In the genomic region with DNA sequence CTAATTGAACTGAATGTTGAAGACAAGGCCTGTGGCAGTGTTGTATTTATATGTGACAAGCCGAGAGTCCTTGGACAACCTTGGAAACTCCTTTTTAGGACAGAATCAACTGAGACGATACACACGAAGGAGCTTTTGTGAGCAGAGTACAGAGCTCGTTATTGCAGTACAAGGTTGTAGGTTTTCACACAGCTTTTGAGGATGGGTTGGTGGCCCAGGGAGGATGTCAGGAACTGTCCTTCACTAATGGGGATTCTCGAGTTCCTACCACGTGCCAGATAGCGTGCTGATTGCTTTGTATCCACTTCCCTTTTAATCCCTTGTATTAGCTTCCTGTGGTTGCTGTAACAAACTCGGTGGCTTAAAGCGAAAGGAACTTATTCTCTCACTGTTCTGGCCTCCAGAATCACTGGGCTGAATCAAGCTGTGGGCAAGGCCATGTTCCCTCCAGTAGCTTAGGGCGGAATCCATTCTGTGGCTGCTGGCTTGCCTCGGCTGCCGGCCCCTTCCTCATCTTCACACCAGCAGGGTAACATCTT, we compare ENCODE assay signal across 8 cellular contexts. TPM values are rescaled to one million over a fixed set of nuclear protein-coding genes. Genes with fewer than 3 reads are reported as not detected.
DNase-seq lines count a peak whose midpoint lies in the region; ATAC-seq, FAIRE-seq and TF ChIP-seq lines count a peak whose summit lies in the region.

No MANE protein-coding gene starts in this region.

- no peak overlapping the region for H3K4ac ChIP-seq in H1 (replicated peaks; ENCODE audit: insufficient read length, low read depth, low read length)

- H2AK5ac ChIP-seq in H1 (ENCODE audit: low read depth, low read length) = 0 out of 2 replicates have a peak overlapping the region, but pooled peaks have one; percentile 94

- no peaks in the 10 kb centered on the region for H3K9me3 Mint-ChIP-seq in stimulated activated memory B cell treated with anti-CD40 and anti-IgM and Interleukin-4, amounts not matched to agents 10 μg/mL and 1 μg/mL and 100 μg/mL, for 72 hours

- TF ChIP-seq POLR2A in GM18526 (IDR thresholded peaks at IDR 0.05; ENCODE audit: extremely low read depth, insufficient read length) = peak; percentile 35
- TF ChIP-seq POLR2A in H1 (IDR thresholded peaks at IDR 0.05; ENCODE audit: control extremely low read depth in 1 of 2, low read depth in 2 of 2, low read length in 2 of 2) = no peak

- H2BK120ac ChIP-seq in H1 (replicated peaks; ENCODE audit: low read depth, low read length) = no peak overlapping the region

- intact Hi-C loops in posterior cingulate gyrus (cut with DNase I) = no loop called here

- peaks cover 22% of the 10 kb centered on the region for H3K36me3 Mint-ChIP-seq in stimulated activated memory B cell treated with anti-CD40 and anti-IgM and Interleukin-4, amounts not matched to agents 10 μg/mL and 1 μg/mL and 100 μg/mL, for 72 hours

- H3K4me1 ChIP-seq in H1 (replicated peaks in 1 of 4; ENCODE audit: control insufficient read depth in 3 of 4, insufficient read depth in 4 of 4, low read length in 3 of 4) = peaks cover 17 to 31% (median 19%) of the 10 kb centered on the region in 4 experiments

- no peak overlapping the region for H2BK5ac ChIP-seq in H1 (ENCODE audit: low read depth, low read length)

- H3K14ac ChIP-seq in H1 (ENCODE audit: insufficient read length) = no peak overlapping the region

- H3K23ac ChIP-seq in H1 (ENCODE audit: insufficient read length) = no peak overlapping the region

- TF ChIP-seq CTCF in H1 (IDR thresholded peaks at IDR 0.05; ENCODE audit: control extremely low read depth in 1 of 3, insufficient read depth in 1 of 3, low read depth in 1 of 3, low read length in 3 of 3) = no peak

- peak; percentile 86 to 96 for DNase-seq in NOMO-1 (lab: John Stamatoyannopoulos, UW; ENCODE audit: unreplicated experiment in 2 of 2)
- DNase-seq in H1 (ENCODE audit: low read depth in 1 of 2, low spot score in 2 of 2) = no peak
- DNase-seq in posterior cingulate gyrus = no peak
- DNase-seq in HEK293T (ENCODE audit: extremely low spot score) = no peak
- DNase-seq in caudate nucleus (lab: John Stamatoyannopoulos, UW) = no peak

- no peak overlapping the region for H4K5ac ChIP-seq in H1 (ENCODE audit: insufficient read length, low read depth, low read length)

- H3K36me3 ChIP-seq in H1 (ENCODE audit: control insufficient read depth in 2 of 4, insufficient read depth in 4 of 4, low read length in 3 of 4) = no peaks in the 10 kb centered on the region

- no peak overlapping the region for H3K4me3 ChIP-seq in H1 (ENCODE audit: extremely low read depth in 1 of 4, insufficient read depth in 2 of 4, low read depth in 3 of 4, low read length in 4 of 4)

- H3K18ac ChIP-seq in H1 (ENCODE audit: extremely low read depth, low read length) = peak overlapping the region; percentile 36; the same call in 1 of the 2 replicates

- H4K91ac ChIP-seq in H1 (replicated peaks; ENCODE audit: insufficient read length, low read length) = peak overlapping the region; percentile 22

- peak overlapping the region; percentile 88 for H3K27ac Mint-ChIP-seq in stimulated activated memory B cell treated with anti-CD40 and anti-IgM and Interleukin-4, amounts not matched to agents 10 μg/mL and 1 μg/mL and 100 μg/mL, for 72 hours

- no peak overlapping the region for H3K4me2 ChIP-seq in H1 (ENCODE audit: insufficient read depth in 1 of 2, low read depth in 2 of 2, low read length in 2 of 2)

- no peak overlapping the region; a peak in 1 of 7 replicates for H3K9ac ChIP-seq in H1 (replicated peaks in 1 of 4; ENCODE audit: extremely low read depth in 1 of 4, low read depth in 3 of 4, low read length in 3 of 4)

- peak overlapping the region; percentile 84 for H2BK15ac ChIP-seq in H1 (ENCODE audit: low read length)

- H2BK20ac ChIP-seq in H1 (ENCODE audit: low read length) = peak overlapping the region; percentile 56; the same call in 1 of the 2 replicates

- H3K79me1 ChIP-seq in H1 (ENCODE audit: low read depth, low read length) = peaks cover 26% of the 10 kb centered on the region

- FAIRE-seq in H1 (lab: Jason Lieb, UNC) = no peak

- H3K27me3 Mint-ChIP-seq in stimulated activated memory B cell treated with anti-CD40 and anti-IgM and Interleukin-4, amounts not matched to agents 10 μg/mL and 1 μg/mL and 100 μg/mL, for 72 hours = no peaks in the 10 kb centered on the region

- no peak overlapping the region for H4K8ac ChIP-seq in H1 (ENCODE audit: extremely low read depth, insufficient read depth, low read length)

- H4K20me1 ChIP-seq in H1 (replicated peaks in 1 of 2; ENCODE audit: control insufficient read depth in 1 of 2, insufficient read depth in 2 of 2, low read length in 2 of 2) = peaks cover 7 to 20% of the 10 kb centered on the region in 2 experiments

- H3K27me3 ChIP-seq in H1 (replicated peaks in 1 of 4; ENCODE audit: control insufficient read depth in 3 of 4, extremely low read depth in 1 of 4, insufficient read depth in 3 of 4, low read length in 3 of 4) = no peaks in the 10 kb centered on the region

- POLR2A ChIA-PET in H1 (lab: Charles Lee; ENCODE audit: partially characterized antibody) (interaction anchor here (0.9 to 1.3 kb wide), 4 partner anchors 11 to 43 kb away, joined by 3 to 6 read pairs (median 3); no protein-coding TSS in a partner anchor), HEK293T (lab: Yijun Ruan, JAX) (no interaction called here)

- peaks cover 0 to 87% of the 10 kb centered on the region in 2 experiments; a peak in 3 of 4 replicates for H3K79me2 ChIP-seq in H1 (ENCODE audit: control insufficient read depth in 1 of 2, insufficient read depth in 2 of 2, low read length in 2 of 2)

- no peak for TF ChIP-seq EP300 in H1 (IDR thresholded peaks at IDR 0.05; ENCODE audit: borderline replicate concordance in 1 of 2, low read depth in 2 of 2, low read length in 2 of 2)

- no peak overlapping the region for H3K56ac ChIP-seq in H1 (replicated peaks; ENCODE audit: insufficient read length, low read depth, low read length)

- peak overlapping the region; percentile 6 for H3K4me3 Mint-ChIP-seq in stimulated activated memory B cell treated with anti-CD40 and anti-IgM and Interleukin-4, amounts not matched to agents 10 μg/mL and 1 μg/mL and 100 μg/mL, for 72 hours

- H3K9me3 ChIP-seq in H1 (ENCODE audit: insufficient read depth in 2 of 2, low read depth in 1 of 2, low read length in 1 of 2) = no peaks in the 10 kb centered on the region

- peak overlapping the region; percentile 29 for H2BK12ac ChIP-seq in H1 (ENCODE audit: low read depth, low read length)

- no peaks in the 10 kb centered on the region for H3K23me2 ChIP-seq in H1 (ENCODE audit: low read depth, low read length)

- TF ChIP-seq RAD21 in H1 (IDR thresholded peaks at IDR 0.05 in 1 of 2, conservative IDR thresholded peaks at IDR 0.05 in 1 of 2; ENCODE audit: low read depth in 2 of 2, low read length in 2 of 2) = no peak

- ATAC-seq in HG02642 (IDR thresholded peaks at IDR 0.05; ENCODE audit: poor library complexity, unreplicated experiment) = peak; percentile 42
- peak; percentile 84 for ATAC-seq in stimulated activated memory B cell treated with anti-CD40 and anti-IgM and Interleukin-4, amounts not matched to agents 10 μg/mL and 1 μg/mL and 100 μg/mL, for 72 hours

- WGBS in H1 (ENCODE audit: extremely low coverage in 1 of 2, insufficient coverage in 1 of 2, insufficient read length in 1 of 2, insufficient replicate concordance in 2 of 2, low coverage in 1 of 2, low lambda C conversion rate in 2 of 2, missing lambda C conversion rate in 1 of 2), 2 experiments = 87% methylated on average over 12 of the region's 12 CpGs; no CpG with 5 or more reads in 1 of the 2 experiments

- no peak overlapping the region for H2AFZ ChIP-seq in H1 (ENCODE audit: low read length)

- no peak overlapping the region for H3K27ac ChIP-seq in H1 (ENCODE audit: low read depth, low read length)
- H3K27ac ChIP-seq in caudate nucleus (ENCODE audit: low read depth, low read length) = no peak overlapping the region

- peaks cover 84% of the 10 kb centered on the region for H3K4me1 Mint-ChIP-seq in stimulated activated memory B cell treated with anti-CD40 and anti-IgM and Interleukin-4, amounts not matched to agents 10 μg/mL and 1 μg/mL and 100 μg/mL, for 72 hours

- CTCF ChIA-PET in H1 (lab: Charles Lee; ENCODE audit: partially characterized antibody) (interaction anchor here (1.0 to 5.2 kb wide), 7 partner anchors 9 to 158 kb away, joined by 3 to 30 read pairs (median 5); no protein-coding TSS in a partner anchor), HEK293T (lab: Yijun Ruan, JAX) (interaction anchor here (0.6 to 0.8 kb wide), 2 partner anchors 23 to 125 kb away, joined by 3 read pairs; no protein-coding TSS in a partner anchor)

TF ChIP-seq in H1, 55 proteins besides CTCF, POLR2A, EP300 and RAD21 (continues in another document):
- TF ChIP-seq KDM1A (IDR thresholded peaks at IDR 0.05; ENCODE audit: borderline replicate concordance, low read length) = no peak
- TF ChIP-seq EGR1 (IDR thresholded peaks at IDR 0.05; ENCODE audit: borderline replicate concordance, low read depth, low read length) = no peak
- TF ChIP-seq, protein P1, sequence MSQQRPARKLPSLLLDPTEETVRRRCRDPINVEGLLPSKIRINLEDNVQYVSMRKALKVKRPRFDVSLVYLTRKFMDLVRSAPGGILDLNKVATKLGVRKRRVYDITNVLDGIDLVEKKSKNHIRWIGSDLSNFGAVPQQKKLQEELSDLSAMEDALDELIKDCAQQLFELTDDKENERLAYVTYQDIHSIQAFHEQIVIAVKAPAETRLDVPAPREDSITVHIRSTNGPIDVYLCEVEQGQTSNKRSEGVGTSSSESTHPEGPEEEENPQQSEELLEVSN (IDR thresholded peaks at IDR 0.05) = no peak

TF ChIP-seq in HEK293T, 16 proteins besides CTCF, POLR2A, EP300 and RAD21 (continues in another document):
- TF ChIP-seq ELF4 (IDR thresholded peaks at IDR 0.05) (no peak), SUZ12 (IDR thresholded peaks at IDR 0.05) (no peak), ARNT (IDR thresholded peaks at IDR 0.05) (no peak), NFRKB (IDR thresholded peaks at IDR 0.05) (no peak), FOXK2 (IDR thresholded peaks at IDR 0.05) (no peak), TARDBP (IDR thresholded peaks at IDR 0.05) (no peak), SP1 (IDR thresholded peaks at IDR 0.05) (no peak), BHLHE40 (IDR thresholded peaks at IDR 0.05; ENCODE audit: borderline replicate concordance) (no peak), ZNF384 (IDR thresholded peaks at IDR 0.05) (no peak), HDGF (IDR thresholded peaks at IDR 0.05; ENCODE audit: borderline replicate concordance) (no peak), CTBP1 (IDR thresholded peaks at IDR 0.05; ENCODE audit: borderline replicate concordance) (no peak)

RNA-seq across cellular contexts. Expression of a gene that starts 20.2 kb away (rescaled TPM):
- total RNA-seq in H1 (2021; fragmentation: NEBNext Ultra II Directional; extraction: Animal tissue kit (Norgen Biotek cat#: 25700)) = 34.3 and 36.4 TPM in 2 replicates
- polyA plus RNA-seq in H1 (2011; rRNA removed) = 25.6 and 38.6 TPM in 2 replicates
- polyA plus RNA-seq in H1 (2011; cell fraction: cytosol; rRNA removed) = 32.2 TPM
- 100 TPM for polyA plus RNA-seq in H1 (2011; cell fraction: nucleus; rRNA removed)
- 21.4 to 36.6 TPM (median 30.9 TPM) in 4 replicates for polyA plus RNA-seq in H1 (2012, experiment 1 of 2)
- polyA plus RNA-seq in H1 (2012, experiment 2 of 2) = 5.1 TPM
- 8.9 TPM for polyA plus RNA-seq in H1 (2013, experiment 1 of 2)
- polyA plus RNA-seq in H1 (2013, experiment 2 of 2) = 8.7 TPM
- 112 and 124 TPM in 2 replicates for polyA minus RNA-seq in H1 (2011; rRNA and poly(A)+ RNA removed)
- 55.2 TPM for polyA minus RNA-seq in H1 (2011; cell fraction: cytosol; rRNA and poly(A)+ RNA removed)
- 97.0 TPM for polyA minus RNA-seq in H1 (2011; cell fraction: nucleus; rRNA and poly(A)+ RNA removed)

Comparison
In these comparisons a context has a peak if more than half of its experiments do, and no peak if none do; other contexts are left out.
1. DNase-seq: peak in NOMO-1 (2 of 2); none in H1 (0 of 2), posterior cingulate gyrus (0 of 10), HEK293T (single experiment) and caudate nucleus (0 of 61).